10 cellular contexts compared by ENCODE assay signal in genomic region chr1:47624531-47624930, GRCh38.
A peak's percentile ranks its signal among the peaks of the same experiment; 100 is the strongest.
DNase-seq lines count a peak whose midpoint lies in the region; ATAC-seq lines count a peak whose summit lies in the region.
"Had no signal": no experiment of that assay in that cellular context is flagged by ENCODE, and none has a peak within 500 bp of the region (broad histone marks: within the 10 kb centered on the region; RNA-seq: fewer than 3 reads in every experiment).

No MANE protein-coding gene starts in this region.

- DNase-seq in Caki2 (ENCODE audit: low read depth) (peak; percentile 33), KBM-7 (peak; percentile 3), SW480 (ENCODE audit: low spot score) (peak; percentile 20), left lobe of liver (ENCODE audit: low spot score) (peak; percentile 57), 8988T (no peak)
- DNase-seq in activated effector memory CD4-positive, alpha-beta T cell treated with anti-CD3 and anti-CD28 coated beads, Interleukin-2, amount 50 U/mL, for 16 hours: no peak
- DNase-seq: foreskin melanocyte; stimulated activated CD4-positive, alpha-beta T cell treated with anti-CD3 and anti-CD28 coated beads, Interleukin-4, amount 100 ng/mL, for 4 hours had no signal

- ATAC-seq in left lobe of liver (peak; percentile 95), GM18907 (IDR thresholded peaks at IDR 0.05; ENCODE audit: unreplicated experiment) (no peak), HG02938 (IDR thresholded peaks at IDR 0.05; ENCODE audit: unreplicated experiment) (no peak)

- in situ Hi-C loops in Caki2 (cut with HindIII; ENCODE audit: low pct_unique_long_range_greater_than_20kb, low sequenced_read_pairs) (no loop called here), KBM-7 (cut with MboI; ENCODE audit: low pct_unique_long_range_greater_than_20kb, low sequenced_read_pairs) (no loop called here)

Comparison
In these comparisons a context has a peak if more than half of its experiments do, and no peak if none do; other contexts are left out.
1. DNase-seq: peak in Caki2 (single experiment), KBM-7 (single experiment), SW480 (single experiment) and left lobe of liver (single experiment); none in 8988T (single experiment) and activated effector memory CD4-positive, alpha-beta T cell treated with anti-CD3 and anti-CD28 coated beads, Interleukin-2, amount 50 U/mL, for 16 hours (single experiment).